8 cellular contexts compared by ENCODE assay signal in the genomic region with DNA sequence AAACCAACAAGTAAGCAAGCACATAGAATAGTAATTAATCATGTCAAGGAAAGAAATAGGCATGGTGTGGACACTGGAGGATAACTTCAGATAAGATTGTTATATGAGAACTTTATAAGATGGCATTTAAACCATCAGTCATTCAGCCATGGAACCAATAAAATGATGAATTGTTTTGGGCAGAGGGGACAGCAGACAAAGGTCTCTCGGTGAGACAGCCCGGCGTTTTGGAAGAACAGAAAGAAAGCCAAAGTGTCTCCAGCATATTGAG. TPM values are rescaled to one million over a fixed set of nuclear protein-coding genes. Genes with fewer than 3 reads are reported as not detected.
DNase-seq lines count a peak whose midpoint lies in the region; TF ChIP-seq lines count a peak whose summit lies in the region.

No MANE protein-coding gene starts in this region.

- H3K27me3 Mint-ChIP-seq in CD4-positive, alpha-beta memory T cell = peaks cover 0 to 1% of the 10 kb centered on the region in 2 donors
- H3K27me3 Mint-ChIP-seq in endodermal cell (ENCODE audit: insufficient read depth) = peaks cover 1% of the 10 kb centered on the region
- H3K27me3 Mint-ChIP-seq in osteocyte (ENCODE audit: unreplicated experiment) = no peaks in the 10 kb centered on the region

- peaks cover 36% of the 10 kb centered on the region for H3K4me1 ChIP-seq in CD4-positive, alpha-beta memory T cell (ENCODE audit: insufficient read depth, low read length)
- H3K4me1 ChIP-seq in OCI-LY7 (ENCODE audit: insufficient read depth, low read length, poor library complexity, severe bottlenecking) (peaks cover 31% of the 10 kb centered on the region), endodermal cell (ENCODE audit: control insufficient read depth, insufficient read depth, low read length) (no peaks in the 10 kb centered on the region)

- WGBS in endodermal cell (ENCODE audit: insufficient coverage in 1 of 2, insufficient read length in 1 of 2), 2 experiments = 56 to 71% methylated on average over 3 of the region's 3 CpGs

- H3K9ac ChIP-seq in endodermal cell (ENCODE audit: extremely low read depth, low read length, poor library complexity, severe bottlenecking) = peak overlapping the region; percentile 53

- peak overlapping the region; percentile 89 for H3K27ac ChIP-seq in CD4-positive, alpha-beta memory T cell (ENCODE audit: low read depth, low read length)
- H3K27ac ChIP-seq in OCI-LY7 (ENCODE audit: low read depth, low read length, poor library complexity, severe bottlenecking) = peak overlapping the region; percentile 63
- peak overlapping the region; percentile 81 for H3K27ac ChIP-seq in endodermal cell (ENCODE audit: low read depth, low read length)

- no peaks in the 10 kb centered on the region for H3K9me2 ChIP-seq in OCI-LY7 (ENCODE audit: insufficient read depth, low read length)

- CTCF ChIA-PET in CD4-positive, alpha-beta memory T cell (lab: Charles Lee; ENCODE audit: partially characterized antibody) = interaction anchor here (0.7 to 2.7 kb wide), 7 partner anchors 9 to 170 kb away, joined by 3 to 18 read pairs (median 4); partner anchors contain the start of gene HERC6
- CTCF ChIA-PET in OCI-LY7 (lab: Charles Lee; ENCODE audit: unreplicated experiment) = interaction anchor here (1.9 kb wide), 1 partner anchor 35 kb away, joined by 5 read pairs; no protein-coding TSS in a partner anchor

- intact Hi-C loops in CD4-positive, alpha-beta memory T cell (cut with micrococcal nuclease) = loop anchor here (2.0 kb wide), 2 partner anchors 230 to 238 kb away; partner anchors contain the start of gene PYURF
- intact Hi-C loops in OCI-LY7 (cut with micrococcal nuclease; ENCODE audit: unreplicated experiment) = loop anchor here (10.0 kb wide), 2 partner anchors 1010 to 1280 kb away; no protein-coding TSS in a partner anchor

- peaks cover 0 to 15% of the 10 kb centered on the region in 2 donors for H3K36me3 Mint-ChIP-seq in CD4-positive, alpha-beta memory T cell
- H3K36me3 Mint-ChIP-seq in endodermal cell (ENCODE audit: low read depth) (peaks cover 5% of the 10 kb centered on the region), osteocyte (ENCODE audit: unreplicated experiment) (no peaks in the 10 kb centered on the region)

- POLR2A ChIA-PET in CD4-positive, alpha-beta memory T cell (lab: Charles Lee; ENCODE audit: partially characterized antibody) = interaction anchor here (0.9 to 4.8 kb wide), 24 partner anchors 9 to 1350 kb away, joined by 3 to 109 read pairs (median 7); partner anchors contain the start of genes AFF1, GPRIN3, HERC3 and HERC5
- POLR2A ChIA-PET in OCI-LY7 (lab: Charles Lee) = interaction anchor here (0.7 to 5.3 kb wide), 12 partner anchors 8 to 84 kb away, joined by 3 to 53 read pairs (median 4); no protein-coding TSS in a partner anchor

- H2AFZ ChIP-seq in OCI-LY7 (ENCODE audit: low read length) = peak overlapping the region; percentile 82

- no peaks in the 10 kb centered on the region for H4K20me1 ChIP-seq in OCI-LY7 (ENCODE audit: insufficient read depth, low read length)

- no peaks in the 10 kb centered on the region for H3K36me3 ChIP-seq in CD4-positive, alpha-beta memory T cell (ENCODE audit: insufficient read depth, low read length)
- peaks cover 11% of the 10 kb centered on the region; the same call in 1 of the 2 replicates for H3K36me3 ChIP-seq in OCI-LY7 (ENCODE audit: insufficient read depth, low read length)
- H3K36me3 ChIP-seq in endodermal cell (ENCODE audit: control insufficient read depth, insufficient read depth, low read length) = no peaks in the 10 kb centered on the region

- H3K4me3 ChIP-seq in CD4-positive, alpha-beta memory T cell (ENCODE audit: low read length in 2 of 2) = peak overlapping the region; percentile 46 to 51
- peak overlapping the region; percentile 79 for H3K4me3 ChIP-seq in OCI-LY7 (ENCODE audit: low read depth, low read length, poor library complexity, severe bottlenecking)
- peak overlapping the region; percentile 94 for H3K4me3 ChIP-seq in endodermal cell (ENCODE audit: low read length)

- H3K9me3 ChIP-seq in CD4-positive, alpha-beta memory T cell (ENCODE audit: control insufficient read depth in 1 of 2, low read length in 2 of 2) = no peaks in the 10 kb centered on the region
- H3K9me3 ChIP-seq in OCI-LY7 (ENCODE audit: low read length) = no peaks in the 10 kb centered on the region
- peaks cover 7% of the 10 kb centered on the region for H3K9me3 ChIP-seq in endodermal cell (ENCODE audit: control insufficient read depth, low read length)

- H3K4me2 ChIP-seq in OCI-LY7 (ENCODE audit: low read length) = peak overlapping the region; percentile 84

- no peak for TF ChIP-seq CTCF in OCI-LY7 (conservative IDR thresholded peaks at IDR 0.05; ENCODE audit: low read length)
- TF ChIP-seq CTCF in endodermal cell (conservative IDR thresholded peaks at IDR 0.05) = no peak
- no peak for TF ChIP-seq CTCF in osteocyte (IDR thresholded peaks at IDR 0.05)

- H3K27ac Mint-ChIP-seq in CD4-positive, alpha-beta memory T cell = peak overlapping the region; percentile 98 to 100 (median 99)
- H3K27ac Mint-ChIP-seq in endodermal cell = no peak overlapping the region
- peak overlapping the region; percentile 100 for H3K27ac Mint-ChIP-seq in osteocyte (ENCODE audit: unreplicated experiment)

- peak overlapping the region; percentile 91 to 99 (median 96) for H3K4me3 Mint-ChIP-seq in CD4-positive, alpha-beta memory T cell
- H3K4me3 Mint-ChIP-seq in endodermal cell (peak overlapping the region; percentile 89), osteocyte (ENCODE audit: unreplicated experiment) (peak overlapping the region; percentile 98)

- H3K79me2 ChIP-seq in OCI-LY7 (ENCODE audit: insufficient read depth, low read depth, low read length) = peaks cover 34% of the 10 kb centered on the region

- H3K27me3 ChIP-seq in CD4-positive, alpha-beta memory T cell (ENCODE audit: insufficient read depth, low read length) = no peaks in the 10 kb centered on the region
- H3K27me3 ChIP-seq in endodermal cell (ENCODE audit: control insufficient read depth, insufficient read depth, low read length, poor library complexity, severe bottlenecking) = no peaks in the 10 kb centered on the region

- TSS peak; percentile 59 for BruUV-seq in OCI-LY7 (replicated peaks; lab: Mats Ljungman, UMichigan)

- H3K9me3 Mint-ChIP-seq in CD4-positive, alpha-beta memory T cell = peaks cover 0 to 2% (median 0%) of the 10 kb centered on the region in 8 donors
- H3K9me3 Mint-ChIP-seq in endodermal cell = no peaks in the 10 kb centered on the region
- no peaks in the 10 kb centered on the region for H3K9me3 Mint-ChIP-seq in osteocyte (ENCODE audit: unreplicated experiment)

- DNase-seq in CD4-positive, alpha-beta memory T cell = no peak
- no peak for DNase-seq in OCI-LY7 (ENCODE audit: low spot score)
- DNase-seq in endodermal cell = no peak
- no peak for DNase-seq in osteocyte (ENCODE audit: extremely low spot score, unreplicated experiment)
- DNase-seq in NCI-H1092 treated with DMSO at 0.1 percent for 48 hours (lab: John Stamatoyannopoulos, UW) = no peak
- DNase-seq in GM19238 (ENCODE audit: insufficient read length, low spot score) = no peak
- DNase-seq in ureter (ENCODE audit: low spot score) = no peak
- no peak for DNase-seq in NCI-H187 treated with DMSO at 0.1 percent for 48 hours (lab: John Stamatoyannopoulos, UW)

- H3K4me1 Mint-ChIP-seq in CD4-positive, alpha-beta memory T cell = peaks cover 27 to 50% (median 36%) of the 10 kb centered on the region in 4 donors
- H3K4me1 Mint-ChIP-seq in endodermal cell = peaks cover 37% of the 10 kb centered on the region
- H3K4me1 Mint-ChIP-seq in osteocyte (ENCODE audit: unreplicated experiment) = peaks cover 30% of the 10 kb centered on the region

RNA-seq across cellular contexts. Expression of gene PPM1K, which starts 0.8 kb away (rescaled TPM):
- total RNA-seq in CD4-positive, alpha-beta memory T cell = 10 to 100 TPM; 82.2 to 84.3 TPM
- polyA plus RNA-seq in CD4-positive, alpha-beta memory T cell = 10 to 100 TPM; 83.8 to 84.5 TPM
- total RNA-seq in OCI-LY7 (2014; rRNA removed; shearing (Covaris generic)) = 65.7 and 83.9 TPM in 2 replicates
- total RNA-seq in OCI-LY7 (2022) = 80.0 and 87.7 TPM in 2 replicates
- total RNA-seq in endodermal cell = 10 to 100 TPM; 35.1 to 37.8 TPM
- polyA plus RNA-seq in endodermal cell (2013, experiment 1 of 2) = 8.4 TPM
- polyA plus RNA-seq in endodermal cell (2013, experiment 2 of 2) = 11.2 TPM
- total RNA-seq in osteocyte = 11.9 and 15.9 TPM in 2 replicates
- 14.2 TPM for total RNA-seq in ureter
